8 cellular contexts compared by ENCODE assay signal in genomic region chr4:78059524-78059889, GRCh38. TPM values are rescaled to one million over a fixed set of nuclear protein-coding genes. Genes with fewer than 3 reads are reported as not detected.
A peak's percentile ranks its signal among the peaks of the same experiment; 100 is the strongest.
DNase-seq lines count a peak whose midpoint lies in the region; ATAC-seq and TF ChIP-seq lines count a peak whose summit lies in the region.

No MANE protein-coding gene starts in this region.

- in situ Hi-C loops in astrocyte of the cerebellum (cut with HindIII; ENCODE audit: low sequenced_read_pairs), result no loop called here

- peak; percentile 64 for TF ChIP-seq CTCF in astrocyte of the cerebellum (IDR thresholded peaks at IDR 0.05; ENCODE audit: low read depth, low read length, missing control alignments)

- H3K4me3 ChIP-seq in astrocyte of the cerebellum (ENCODE audit: low read depth, low read length) (peak overlapping the region; percentile 74), right cardiac atrium (ENCODE audit: low read length) (peak overlapping the region; percentile 73)

- DNase-seq in D341Med (ENCODE audit: low spot score) (peak; percentile 80), HT-29 (ENCODE audit: low spot score) (peak; percentile 95), NCI-H82 (lab: John Stamatoyannopoulos, UW) (peak; percentile 92), astrocyte of the cerebellum (ENCODE audit: low read depth) (peak; percentile 42), right cardiac atrium (peak; percentile 22 to 73 (median 67)), pulmonary artery endothelial cell (ENCODE audit: low read depth, low spot score) (peak; percentile 33), GDM1 (lab: John Stamatoyannopoulos, UW) (no peak)
- no peak for DNase-seq in activated CD4-positive, CD25-positive, alpha-beta regulatory T cell (lab: John Stamatoyannopoulos, UW)

- no peaks in the 10 kb centered on the region for H3K9me3 ChIP-seq in right cardiac atrium (ENCODE audit: control insufficient read depth, low read length)

- intact Hi-C loops in right cardiac atrium (cut with DNase I), result loop anchor here in 1 of 4 donors (10.0 kb wide), 2 partner anchors 95 to 455 kb away; no protein-coding TSS in a partner anchor

- 2% methylated on average over 7 of the region's 7 CpGs for WGBS in right cardiac atrium

- ATAC-seq in right cardiac atrium, result peak; percentile 18 to 35

- no peaks in the 10 kb centered on the region for H3K27me3 ChIP-seq in right cardiac atrium (ENCODE audit: control insufficient read depth, insufficient read depth)

- no peak overlapping the region for H3K27ac ChIP-seq in right cardiac atrium (ENCODE audit: low read length)

- H3K4me1 ChIP-seq in right cardiac atrium (ENCODE audit: control insufficient read depth, insufficient read depth, low read length), result no peaks in the 10 kb centered on the region

RNA-seq across cellular contexts. Expression of gene FRAS1, which starts 2.4 kb away (rescaled TPM):
- 15.2 and 18.9 TPM in 2 replicates for total RNA-seq in HT-29 (2014; rRNA removed; shearing (Covaris generic))
- 1 to 10 TPM; 3.8 to 7.9 (median 5.6) TPM for total RNA-seq in right cardiac atrium
- polyA plus RNA-seq in right cardiac atrium, result 1.1 TPM
- total RNA-seq in pulmonary artery endothelial cell, result 8.6 and 26.8 TPM in 2 replicates

Comparison
In these comparisons a context has a peak if more than half of its experiments do, and no peak if none do; other contexts are left out.
1. DNase-seq: peak in D341Med (single experiment), HT-29 (single experiment), NCI-H82 (single experiment), astrocyte of the cerebellum (single experiment), right cardiac atrium (3 of 3) and pulmonary artery endothelial cell (single experiment); none in activated CD4-positive, CD25-positive, alpha-beta regulatory T cell (0 of 4) and GDM1 (single experiment).